ENCODE assay signal across 11 cellular contexts in genomic region chr12:40342010-40342409, GRCh38.
DNase-seq lines count a peak whose midpoint lies in the region; ATAC-seq and TF ChIP-seq lines count a peak whose summit lies in the region.
"Had no signal": no experiment of that assay in that cellular context is flagged by ENCODE, and none has a peak within 500 bp of the region (broad histone marks: within the 10 kb centered on the region; RNA-seq: fewer than 3 reads in every experiment).

No MANE protein-coding gene starts in this region.

- no peaks in the 10 kb centered on the region for H3K27me3 ChIP-seq in gastroesophageal sphincter

- peaks cover 0 to 9% of the 10 kb centered on the region in 2 donors for H3K36me3 ChIP-seq in gastroesophageal sphincter

- no peak for TF ChIP-seq POLR2A in gastroesophageal sphincter (IDR thresholded peaks at IDR 0.05)

- DNase-seq in NCI-H510A (lab: John Stamatoyannopoulos, UW), result no peak
- DNase-seq in NOMO-1 treated with dmso at 0.1 percent for 144 hours (lab: John Stamatoyannopoulos, UW; ENCODE audit: unreplicated experiment), result no peak
- no peak for DNase-seq in activated CD4-positive, alpha-beta T cell treated with anti-CD3 and anti-CD28 coated beads, Interleukin-2, amount 50 U/mL, for 1 hour
- no peak for DNase-seq in COLO668 (lab: John Stamatoyannopoulos, UW; ENCODE audit: unreplicated experiment)
- DNase-seq: mesenchymal stem cell; MV-4-11; stimulated activated naive B cell treated with anti-CD40 and anti-IgM and Interleukin-4, amounts not matched to agents 10 μg/mL and 1 μg/mL and 100 μg/mL, for 72 hours had no signal

- H3K27ac ChIP-seq in gastroesophageal sphincter, result peak overlapping the region in 1 of 4 donors; percentile 39

- no peak overlapping the region for H3K4me3 ChIP-seq in gastroesophageal sphincter

- no peak for TF ChIP-seq EP300 in gastroesophageal sphincter (IDR thresholded peaks at IDR 0.05)

- ATAC-seq in GM18858 (IDR thresholded peaks at IDR 0.05; ENCODE audit: unreplicated experiment), result peak; percentile 82
- ATAC-seq in GM21619 (IDR thresholded peaks at IDR 0.05; ENCODE audit: unreplicated experiment), result peak; percentile 85
- peak; percentile 68 for ATAC-seq in HG03342 (IDR thresholded peaks at IDR 0.05; ENCODE audit: unreplicated experiment)
- peak; percentile 13 for ATAC-seq in gastroesophageal sphincter
- ATAC-seq: stimulated activated naive B cell treated with anti-CD40 and anti-IgM and Interleukin-4, amounts not matched to agents 10 μg/mL and 1 μg/mL and 100 μg/mL, for 72 hours had no signal

- H3K9me3 ChIP-seq in gastroesophageal sphincter, result no peaks in the 10 kb centered on the region

- WGBS in gastroesophageal sphincter (ENCODE audit: low coverage in 1 of 2), 2 donors, result 73 to 80% methylated on average over 1 to 2 of the region's 2 CpGs

- peaks cover 3 to 50% (median 5%) of the 10 kb centered on the region in 3 donors for H3K4me1 ChIP-seq in gastroesophageal sphincter

- TF ChIP-seq CTCF in gastroesophageal sphincter (IDR thresholded peaks at IDR 0.05), result no peak

Comparison
In these comparisons a context has a peak if more than half of its experiments do, and no peak if none do; other contexts are left out.
1. ATAC-seq: peak in every context shown above with its lines; median percentile 85 in GM21619; 82 in GM18858; 68 in HG03342; 13 in gastroesophageal sphincter.